9 cellular contexts compared by ENCODE assay signal in the genomic region with DNA sequence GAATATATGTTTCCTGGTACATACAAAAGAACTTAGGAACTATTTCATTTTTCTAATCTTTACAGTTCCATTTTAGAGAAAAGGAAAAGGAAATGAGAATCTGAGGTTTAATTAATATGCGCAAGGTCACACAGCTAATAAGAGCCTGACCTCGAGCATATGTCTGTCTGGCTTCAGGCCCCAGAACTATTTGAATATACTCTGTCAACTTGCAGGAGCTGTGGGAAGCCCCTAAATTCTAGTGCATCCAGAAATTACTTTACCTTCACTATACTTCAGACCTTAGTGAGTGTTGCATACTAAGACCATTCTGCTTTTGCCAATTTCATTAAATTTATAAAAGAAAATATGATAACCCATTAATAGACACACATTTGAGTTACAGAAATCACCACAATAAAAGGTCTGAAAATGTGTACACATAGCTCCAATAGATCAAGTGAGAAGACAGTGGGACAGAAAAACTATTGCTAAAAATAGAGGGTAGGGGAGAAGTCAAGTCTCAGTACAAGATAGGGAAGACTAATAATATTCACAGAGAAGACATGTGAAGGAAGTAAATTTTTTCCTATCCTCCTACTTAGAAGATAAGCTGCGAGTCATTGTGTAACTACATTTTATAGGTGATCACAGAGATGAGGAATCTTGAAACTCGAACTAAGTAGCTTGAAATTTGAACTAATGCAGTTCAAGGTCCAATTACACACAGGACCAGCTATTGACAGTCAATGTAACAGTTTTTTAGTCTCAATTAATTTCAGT. TPM values are rescaled to one million over a fixed set of nuclear protein-coding genes. Genes with fewer than 3 reads are reported as not detected.
DNase-seq lines count a peak whose midpoint lies in the region; ATAC-seq, FAIRE-seq and TF ChIP-seq lines count a peak whose summit lies in the region.
"Had no signal": no experiment of that assay in that cellular context is flagged by ENCODE, and none has a peak within 500 bp of the region (broad histone marks: within the 10 kb centered on the region; RNA-seq: fewer than 3 reads in every experiment).

No MANE protein-coding gene starts in this region.

- no peaks in the 10 kb centered on the region for H3K9me3 Mint-ChIP-seq in activated T-helper 1 cell treated with anti-CD3 and anti-CD28 coated beads, Interleukin-12 subunit alpha, Interleukin-12 subunit beta, Interleukin-2, Interleukin-4 antibody, amounts not matched to agents 30 ng/mL and 10 ng/mL and 1 ng/mL, durations not matched to agents 14 hours and 24 hours and 36 hours

- peak overlapping the region; percentile 8 for H3K27ac Mint-ChIP-seq in activated T-helper 1 cell treated with anti-CD3 and anti-CD28 coated beads, Interleukin-12 subunit alpha, Interleukin-12 subunit beta, Interleukin-2, Interleukin-4 antibody, amounts not matched to agents 30 ng/mL and 10 ng/mL and 1 ng/mL, durations not matched to agents 14 hours and 24 hours and 36 hours

- intact Hi-C loops in activated T-helper 1 cell treated with anti-CD3 and anti-CD28 coated beads, Interleukin-12 subunit alpha, Interleukin-12 subunit beta, Interleukin-2, Interleukin-4 antibody, amounts not matched to agents 30 ng/mL and 10 ng/mL and 1 ng/mL, durations not matched to agents 14 hours and 24 hours and 36 hours (cut with micrococcal nuclease), result loop anchor here (1.0 to 5.0 kb wide), 2 partner anchors 168 to 344 kb away; a partner anchor contains a TSS
- intact Hi-C loops in left ventricle myocardium superior (cut with micrococcal nuclease), result no loop called here

- peaks cover 6% of the 10 kb centered on the region for H3K4me1 Mint-ChIP-seq in activated T-helper 1 cell treated with anti-CD3 and anti-CD28 coated beads, Interleukin-12 subunit alpha, Interleukin-12 subunit beta, Interleukin-2, Interleukin-4 antibody, amounts not matched to agents 30 ng/mL and 10 ng/mL and 1 ng/mL, durations not matched to agents 14 hours and 24 hours and 36 hours (ENCODE audit: low read depth)

- FAIRE-seq in GM19239 (lab: Jason Lieb, UNC), result peak; percentile 55
- FAIRE-seq: colon had no signal

- H3K4me3 ChIP-seq in AG09309 (ENCODE audit: control insufficient read depth, low read depth, low read length), result no peak overlapping the region
- no peak overlapping the region for H3K4me3 ChIP-seq in WERI-Rb-1 (ENCODE audit: low read depth, low read length)

- ATAC-seq in HG03139 (IDR thresholded peaks at IDR 0.05; ENCODE audit: unreplicated experiment) (peak; percentile 63), left lobe of liver (no peak), left ventricle myocardium superior (no peak)

- H3K4me3 Mint-ChIP-seq in activated T-helper 1 cell treated with anti-CD3 and anti-CD28 coated beads, Interleukin-12 subunit alpha, Interleukin-12 subunit beta, Interleukin-2, Interleukin-4 antibody, amounts not matched to agents 30 ng/mL and 10 ng/mL and 1 ng/mL, durations not matched to agents 14 hours and 24 hours and 36 hours, result no peak overlapping the region

- H3K36me3 Mint-ChIP-seq in activated T-helper 1 cell treated with anti-CD3 and anti-CD28 coated beads, Interleukin-12 subunit alpha, Interleukin-12 subunit beta, Interleukin-2, Interleukin-4 antibody, amounts not matched to agents 30 ng/mL and 10 ng/mL and 1 ng/mL, durations not matched to agents 14 hours and 24 hours and 36 hours (ENCODE audit: low read depth), result no peaks in the 10 kb centered on the region

- H3K27me3 ChIP-seq in WERI-Rb-1 (ENCODE audit: insufficient read depth, low read depth, severe bottlenecking), result no peaks in the 10 kb centered on the region

- H3K36me3 ChIP-seq in WERI-Rb-1, result no peaks in the 10 kb centered on the region

- TF ChIP-seq CTCF in AG09309 (IDR thresholded peaks at IDR 0.05; ENCODE audit: control insufficient read depth, insufficient read depth, low read depth, low read length, missing control alignments) (no peak), WERI-Rb-1 (IDR thresholded peaks at IDR 0.05; ENCODE audit: low read depth, low read length) (no peak)

- no peak overlapping the region for H3K27ac ChIP-seq in WERI-Rb-1

- no peaks in the 10 kb centered on the region for H3K9me3 ChIP-seq in WERI-Rb-1 (ENCODE audit: severe bottlenecking)

- peak; percentile 50 for DNase-seq in AG09309 (ENCODE audit: low read depth)
- no peak for DNase-seq in GM19239 (ENCODE audit: insufficient read length, low spot score)
- no peak for DNase-seq in activated T-helper 1 cell treated with anti-CD3 and anti-CD28 coated beads, Interleukin-12 subunit alpha, Interleukin-12 subunit beta, Interleukin-2, Interleukin-4 antibody, amounts not matched to agents 30 ng/mL and 10 ng/mL and 1 ng/mL, durations not matched to agents 14 hours and 24 hours and 36 hours (ENCODE audit: low spot score)
- DNase-seq in WERI-Rb-1, result no peak
- DNase-seq in left lobe of liver (ENCODE audit: low spot score), result no peak
- DNase-seq in left ventricle myocardium superior, result no peak
- DNase-seq in NCI-H774 (lab: John Stamatoyannopoulos, UW), result no peak

- H3K27me3 Mint-ChIP-seq in activated T-helper 1 cell treated with anti-CD3 and anti-CD28 coated beads, Interleukin-12 subunit alpha, Interleukin-12 subunit beta, Interleukin-2, Interleukin-4 antibody, amounts not matched to agents 30 ng/mL and 10 ng/mL and 1 ng/mL, durations not matched to agents 14 hours and 24 hours and 36 hours (ENCODE audit: insufficient read depth), result peaks cover 2% of the 10 kb centered on the region

RNA-seq across cellular contexts. Expression of a gene that starts 3.8 kb away (rescaled TPM):
- total RNA-seq in activated T-helper 1 cell treated with anti-CD3 and anti-CD28 coated beads, Interleukin-12 subunit alpha, Interleukin-12 subunit beta, Interleukin-2, Interleukin-4 antibody, amounts not matched to agents 30 ng/mL and 10 ng/mL and 1 ng/mL, durations not matched to agents 14 hours and 24 hours and 36 hours, result not detected in 2 replicates
- total RNA-seq in left lobe of liver (not detected), left ventricle myocardium superior (not detected)
